ENCODE assay signal across 8 cellular contexts in the genomic region with DNA sequence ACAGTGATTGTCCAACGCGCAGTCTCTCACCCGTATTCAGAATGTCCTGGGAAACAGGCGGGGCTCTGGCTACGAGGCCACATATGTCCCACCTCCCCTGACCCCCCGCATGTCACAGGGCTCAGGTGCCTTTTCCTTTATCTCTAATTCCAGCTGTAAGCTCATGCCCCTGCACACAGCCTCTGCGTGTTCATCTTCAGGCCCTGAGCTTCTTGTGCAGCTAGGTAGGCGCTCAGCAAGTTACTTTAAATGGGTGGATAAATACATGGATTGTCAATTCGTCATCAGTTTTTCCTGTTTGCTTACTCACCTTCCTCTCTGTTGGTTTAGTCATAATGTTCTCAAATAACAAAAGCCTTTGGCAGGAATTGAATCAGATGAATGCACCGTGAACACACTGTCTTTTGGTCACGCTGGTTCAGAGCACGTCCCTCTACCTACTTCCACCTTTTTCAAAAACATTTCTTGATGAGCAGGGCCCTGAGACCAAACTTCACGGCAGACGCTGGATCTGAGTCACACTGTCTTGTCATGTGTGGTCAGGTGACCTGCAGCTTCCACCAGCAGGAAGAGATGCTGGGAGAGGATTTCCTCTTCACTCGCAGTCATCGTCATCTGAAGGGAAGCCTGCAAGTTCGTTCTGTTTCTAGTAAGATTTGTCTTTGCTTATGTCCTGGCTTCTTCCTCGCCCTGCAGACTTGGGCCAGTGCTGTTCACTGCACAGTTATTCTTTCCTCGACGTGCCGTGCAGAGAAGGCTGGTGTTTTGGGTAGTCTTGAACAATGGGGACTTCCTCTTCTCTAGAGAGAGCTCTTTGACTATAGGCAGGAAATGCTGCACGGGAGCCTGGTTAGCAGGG.
DNase-seq lines count a peak whose midpoint lies in the region; ATAC-seq and TF ChIP-seq lines count a peak whose summit lies in the region.

No MANE protein-coding gene starts in this region.

- no peaks in the 10 kb centered on the region for H4K20me1 ChIP-seq in IMR-90 (ENCODE audit: insufficient read depth, low read length)

- H2BK5ac ChIP-seq in IMR-90 (ENCODE audit: low read depth, low read length, poor library complexity, severe bottlenecking): peak overlapping the region; percentile 33

- POLR2A ChIA-PET in IMR-90 (lab: Charles Lee; ENCODE audit: unreplicated experiment): no interaction called here
- POLR2A ChIA-PET in Caco-2 (lab: Charles Lee): no interaction called here

- peak overlapping the region; percentile 20 to 41; a peak in 3 of 4 replicates for H4K8ac ChIP-seq in IMR-90 (ENCODE audit: low read depth in 2 of 2, low read length in 2 of 2)

- peak overlapping the region; percentile 15; the same call in 1 of the 2 replicates for H3K4me2 ChIP-seq in IMR-90 (ENCODE audit: low read depth, low read length)

- peak overlapping the region; percentile 35 for H3K27ac Mint-ChIP-seq in Calu3 (ENCODE audit: unreplicated experiment)
- H3K27ac Mint-ChIP-seq in activated naive CD4-positive, alpha-beta T cell treated with anti-CD3 and anti-CD28 coated beads, Interleukin-2, amount 50 U/mL, for 72 hours: peak overlapping the region; percentile 84 to 97
- H3K27ac Mint-ChIP-seq in Caco-2 (ENCODE audit: unreplicated experiment): no peak overlapping the region

- H3K4me3 Mint-ChIP-seq in Calu3 (ENCODE audit: low read depth, unreplicated experiment): peak overlapping the region; percentile 41
- H3K4me3 Mint-ChIP-seq in Caco-2 (ENCODE audit: unreplicated experiment): no peak overlapping the region

- H3K4me1 ChIP-seq in IMR-90 (ENCODE audit: control insufficient read depth, insufficient read depth, low read length): peaks cover 8% of the 10 kb centered on the region
- no peaks in the 10 kb centered on the region for H3K4me1 ChIP-seq in right atrium auricular region
- H3K4me1 ChIP-seq in Caco-2: no peaks in the 10 kb centered on the region

- H3K4me1 Mint-ChIP-seq in Calu3 (ENCODE audit: low read depth, unreplicated experiment) (peaks cover 16% of the 10 kb centered on the region), Caco-2 (ENCODE audit: low read depth, unreplicated experiment) (peaks cover 4% of the 10 kb centered on the region)

- TF ChIP-seq POLR2A in IMR-90 (IDR thresholded peaks at IDR 0.05; ENCODE audit: low read depth, low read length): no peak

- H3K9me3 ChIP-seq in IMR-90 (ENCODE audit: control insufficient read depth, insufficient read depth, low read length) (no peaks in the 10 kb centered on the region; the same call in 1 of the 2 replicates), right atrium auricular region (no peaks in the 10 kb centered on the region), Caco-2 (no peaks in the 10 kb centered on the region)

- peaks cover 16% of the 10 kb centered on the region for H3K9me1 ChIP-seq in IMR-90 (ENCODE audit: insufficient read depth, low read length)

- H3K27me3 ChIP-seq in IMR-90 (ENCODE audit: control insufficient read depth, insufficient read depth, low read length) (no peaks in the 10 kb centered on the region), right atrium auricular region (no peaks in the 10 kb centered on the region), Caco-2 (replicated peaks; ENCODE audit: control insufficient read depth, insufficient read depth, low read length) (no peaks in the 10 kb centered on the region)

- intact Hi-C loops in Calu3 (cut with micrococcal nuclease; ENCODE audit: unreplicated experiment) (no loop called here), IMR-90 (cut with micrococcal nuclease) (no loop called here), Caco-2 (cut with micrococcal nuclease; ENCODE audit: unreplicated experiment) (no loop called here)

- H2BK120ac ChIP-seq in IMR-90 (ENCODE audit: low read depth, low read length): peak overlapping the region; percentile 70

- H2BK20ac ChIP-seq in IMR-90 (ENCODE audit: low read depth, low read length): peak overlapping the region; percentile 88

- TF ChIP-seq CTCF in Calu3 (IDR thresholded peaks at IDR 0.05; ENCODE audit: unreplicated experiment): no peak
- no peak for TF ChIP-seq CTCF in IMR-90 (conservative IDR thresholded peaks at IDR 0.05; ENCODE audit: low read depth, low read length)
- TF ChIP-seq CTCF in right atrium auricular region (IDR thresholded peaks at IDR 0.05): no peak
- TF ChIP-seq CTCF in Caco-2 (IDR thresholded peaks at IDR 0.05; ENCODE audit: insufficient read depth in 1 of 2, low read depth in 1 of 2, low read length in 1 of 2, severe bottlenecking in 1 of 2, unreplicated experiment in 1 of 2): no peak

- H2AFZ ChIP-seq in IMR-90 (replicated peaks; ENCODE audit: low read length, poor library complexity): peak overlapping the region; percentile 84

- in situ Hi-C loops in IMR-90 (cut with MboI; ENCODE audit: low sequenced_read_pairs): no loop called here

- peak overlapping the region; percentile 28; the same call in 1 of the 2 replicates for H3K27ac ChIP-seq in IMR-90 (ENCODE audit: insufficient read depth, low read length)
- peak overlapping the region; percentile 73 to 74 for H3K27ac ChIP-seq in right atrium auricular region

- peak; percentile 78 for ATAC-seq in GM21526 (IDR thresholded peaks at IDR 0.05; ENCODE audit: low FRiP score, unreplicated experiment)
- ATAC-seq in IMR-90 (ENCODE audit: low read depth): peak; percentile 67
- peak; percentile 95 to 96 for ATAC-seq in activated naive CD4-positive, alpha-beta T cell treated with anti-CD3 and anti-CD28 coated beads, Interleukin-2, amount 50 U/mL, for 72 hours

- H3K9ac ChIP-seq in IMR-90 (ENCODE audit: low read depth, low read length): no peak overlapping the region

- H3K23ac ChIP-seq in IMR-90 (ENCODE audit: low read depth, low read length): peak overlapping the region; percentile 15; the same call in 1 of the 2 replicates

- H4K5ac ChIP-seq in IMR-90 (ENCODE audit: low read depth, low read length): no peak overlapping the region

- H3K18ac ChIP-seq in IMR-90 (ENCODE audit: low read depth, low read length): no peak overlapping the region

- BruUV-seq in Calu3 (replicated peaks; lab: Mats Ljungman, UMichigan) (no TSS peak), IMR-90 (replicated peaks; lab: Mats Ljungman, UMichigan) (no TSS peak), Caco-2 (replicated peaks; lab: Mats Ljungman, UMichigan) (no TSS peak)

- CTCF ChIA-PET in Calu3 (lab: Charles Lee) (interaction anchor here (0.8 kb wide), 1 partner anchor 251 kb away, joined by 3 read pairs; no protein-coding TSS in a partner anchor), IMR-90 (lab: Yijun Ruan, JAX) (no interaction called here), Caco-2 (lab: Charles Lee) (no interaction called here)

- peaks cover 5% of the 10 kb centered on the region for H3K36me3 Mint-ChIP-seq in Calu3 (ENCODE audit: insufficient read depth, unreplicated experiment)
- H3K36me3 Mint-ChIP-seq in activated naive CD4-positive, alpha-beta T cell treated with anti-CD3 and anti-CD28 coated beads, Interleukin-2, amount 50 U/mL, for 72 hours: peaks cover 16 to 20% of the 10 kb centered on the region in 2 donors
- no peaks in the 10 kb centered on the region for H3K36me3 Mint-ChIP-seq in Caco-2 (ENCODE audit: insufficient read depth, unreplicated experiment)

- H3K27me3 Mint-ChIP-seq in Calu3 (ENCODE audit: unreplicated experiment) (no peaks in the 10 kb centered on the region), Caco-2 (ENCODE audit: insufficient read depth, unreplicated experiment) (no peaks in the 10 kb centered on the region)

- no peaks in the 10 kb centered on the region for H3K79me1 ChIP-seq in IMR-90 (ENCODE audit: low read depth in 1 of 2, low read length in 2 of 2)

- peak overlapping the region; percentile 48; the same call in 1 of the 3 replicates for H2BK15ac ChIP-seq in IMR-90 (ENCODE audit: low read depth, low read length)

- TF ChIP-seq RAD21 in IMR-90 (IDR thresholded peaks at IDR 0.05; ENCODE audit: low read length): no peak

- H3K4ac ChIP-seq in IMR-90 (ENCODE audit: low read depth, low read length): peak overlapping the region; percentile 70

- H3K9me3 Mint-ChIP-seq in Calu3 (ENCODE audit: low read depth, unreplicated experiment) (no peaks in the 10 kb centered on the region), Caco-2 (ENCODE audit: unreplicated experiment) (no peaks in the 10 kb centered on the region)
- H3K9me3 Mint-ChIP-seq in activated naive CD4-positive, alpha-beta T cell treated with anti-CD3 and anti-CD28 coated beads, Interleukin-2, amount 50 U/mL, for 72 hours: peaks cover 11 to 15% of the 10 kb centered on the region in 2 donors

- no peaks in the 10 kb centered on the region for H3K36me3 ChIP-seq in IMR-90 (ENCODE audit: control insufficient read depth, insufficient read depth, low read length)
- H3K36me3 ChIP-seq in right atrium auricular region: no peaks in the 10 kb centered on the region
- no peaks in the 10 kb centered on the region for H3K36me3 ChIP-seq in Caco-2 (ENCODE audit: control insufficient read depth, insufficient read depth, low read length)

- H3K14ac ChIP-seq in IMR-90 (replicated peaks; ENCODE audit: low read depth, low read length): peak overlapping the region; percentile 73; the same call in 1 of the 2 replicates

- peak; percentile 7 for DNase-seq in Calu3
- DNase-seq in IMR-90: peak; percentile 90
- DNase-seq in SKM-1 (lab: John Stamatoyannopoulos, UW; ENCODE audit: unreplicated experiment): peak; percentile 66
- DNase-seq in activated naive CD4-positive, alpha-beta T cell treated with anti-CD3 and anti-CD28 coated beads, Interleukin-2, amount 50 U/mL, for 72 hours (ENCODE audit: low spot score in 2 of 2): peak; percentile 65 to 80
- peak; percentile 69 for DNase-seq in right atrium auricular region (ENCODE audit: low spot score)
- peak; percentile 43 for DNase-seq in stimulated activated CD4-positive, alpha-beta T cell treated with anti-CD3 and anti-CD28 coated beads, Interleukin-12 subunit alpha, Interleukin-12 subunit beta, amount 100 ng/mL, for 24 hours (ENCODE audit: low read depth in 2 of 2)
- DNase-seq in Caco-2: no peak

- H4K91ac ChIP-seq in IMR-90 (ENCODE audit: insufficient read depth, low read depth, low read length): peak overlapping the region; percentile 36

- H2AK5ac ChIP-seq in IMR-90 (ENCODE audit: low read depth, low read length): peak overlapping the region; percentile 41

- no peak overlapping the region for H3K56ac ChIP-seq in IMR-90 (ENCODE audit: extremely low read depth, insufficient read depth, low read length)

- dilution Hi-C loops in IMR-90 (cut with HindIII; ENCODE audit: low sequenced_read_pairs, unreplicated experiment): no loop called here

- H3K4me3 ChIP-seq in IMR-90 (ENCODE audit: insufficient read depth, low read depth, low read length): no peak overlapping the region
- H3K4me3 ChIP-seq in right atrium auricular region: peak overlapping the region; percentile 21 to 24
- H3K4me3 ChIP-seq in Caco-2 (ENCODE audit: low read depth, low read length): no peak overlapping the region

- peak overlapping the region; percentile 39 for H2AK9ac ChIP-seq in IMR-90 (replicated peaks; ENCODE audit: low read depth, low read length, poor library complexity)

- WGBS in IMR-90 (ENCODE audit: extremely low coverage in 2 of 2, insufficient read length in 1 of 2), 2 experiments: 60% methylated on average over 7 of the region's 22 CpGs; no CpG with 5 or more reads in 1 of the 2 experiments

TF ChIP-seq in IMR-90, 13 proteins besides CTCF, POLR2A, EP300 and RAD21 (continues in another document):
- TF ChIP-seq BHLHE40 (IDR thresholded peaks at IDR 0.05; ENCODE audit: low read depth, low read length) (no peak; the same call in 1 of the 2 replicates), SMC3 (IDR thresholded peaks at IDR 0.05; ENCODE audit: low read depth, low read length) (peak; percentile 25; the same call in 1 of the 2 replicates)

Comparison
In these comparisons a context has a peak if more than half of its experiments do, and no peak if none do; other contexts are left out.
1. DNase-seq: peak in Calu3 (single experiment), IMR-90 (single experiment), SKM-1 (single experiment), activated naive CD4-positive, alpha-beta T cell treated with anti-CD3 and anti-CD28 coated beads, Interleukin-2, amount 50 U/mL, for 72 hours (2 of 2), right atrium auricular region (single experiment) and stimulated activated CD4-positive, alpha-beta T cell treated with anti-CD3 and anti-CD28 coated beads, Interleukin-12 subunit alpha, Interleukin-12 subunit beta, amount 100 ng/mL, for 24 hours (2 of 2); none in Caco-2 (0 of 2).
2. H3K4me3 ChIP-seq: peak in right atrium auricular region (2 of 2); none in IMR-90 (single experiment) and Caco-2 (single experiment).
3. Peak in every context shown above with its lines, with median percentiles within 50 percentile points of each other: ATAC-seq.